8 cellular contexts compared by ENCODE assay signal in the genomic region with DNA sequence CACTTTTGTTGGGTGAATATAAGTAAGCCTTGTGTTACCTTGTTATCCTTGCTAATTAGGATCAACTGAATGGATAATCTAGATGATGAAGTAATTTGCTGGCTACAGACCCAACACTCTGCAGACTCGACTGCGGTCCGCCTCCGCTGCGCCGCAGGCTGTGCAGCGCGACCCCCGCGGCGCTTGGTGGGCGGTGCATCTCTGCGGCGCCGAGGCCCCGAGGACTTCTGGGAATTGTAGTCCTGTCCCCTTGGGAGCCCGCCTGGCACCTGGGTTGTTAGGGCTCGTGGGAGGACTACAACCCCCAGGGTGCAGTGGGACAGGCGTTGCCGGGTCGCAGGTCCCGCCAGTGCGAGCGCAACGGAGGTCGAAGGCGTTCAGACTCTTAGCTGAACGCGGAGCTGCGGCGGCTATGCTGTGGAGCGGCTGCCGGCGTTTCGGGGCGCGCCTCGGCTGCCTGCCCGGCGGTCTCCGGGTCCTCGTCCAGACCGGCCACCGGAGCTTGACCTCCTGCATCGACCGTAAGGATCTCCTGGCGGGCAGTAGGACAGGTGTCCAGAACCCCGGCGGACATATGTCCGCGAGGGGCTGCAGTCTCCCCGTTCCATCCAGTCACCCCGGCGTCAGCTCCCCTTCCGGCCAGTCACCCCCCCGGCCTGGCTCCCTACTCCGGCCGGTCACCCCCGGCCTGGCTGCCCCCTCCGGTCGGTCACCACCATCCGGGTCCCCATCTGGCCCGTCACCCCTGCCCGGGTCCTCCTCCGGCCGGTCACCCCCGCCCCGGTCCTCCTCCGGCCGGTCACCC. TPM values are rescaled to one million over a fixed set of nuclear protein-coding genes. Genes with fewer than 3 reads are reported as not detected.
DNase-seq lines count a peak whose midpoint lies in the region; ATAC-seq and TF ChIP-seq lines count a peak whose summit lies in the region.

A gene (plus strand): TSS at position 380 of the 805 bp plus-strand sequence. CDS start 33 bp downstream, at position 413.
A gene (minus strand): TSS at position 164 of the 805 bp plus-strand sequence. CDS start 470 bp downstream, outside the sequence.

- H3K9me3 Mint-ChIP-seq in HFFc6, result no peaks in the 10 kb centered on the region
- no peaks in the 10 kb centered on the region for H3K9me3 Mint-ChIP-seq in activated naive CD4-positive, alpha-beta T cell treated with anti-CD3 and anti-CD28 coated beads, Interleukin-2, amount 10 ng/mL, durations not matched to agents 7 days and 5 days

- H3K4me3 Mint-ChIP-seq in HFFc6, result peak within 1 kb of the TSS; percentile 94
- peak within 1 kb of the TSS; percentile 94 for H3K4me3 Mint-ChIP-seq in activated naive CD4-positive, alpha-beta T cell treated with anti-CD3 and anti-CD28 coated beads, Interleukin-2, amount 10 ng/mL, durations not matched to agents 7 days and 5 days

- peak; percentile 0 for TF ChIP-seq CTCF in GM06990 (IDR thresholded peaks at IDR 0.05; ENCODE audit: insufficient read depth, low read length, poor library complexity, severe bottlenecking)
- TF ChIP-seq CTCF in HFFc6 (IDR thresholded peaks at IDR 0.05), result peak; percentile 67
- no peak for TF ChIP-seq CTCF in NB4 (IDR thresholded peaks at IDR 0.05; ENCODE audit: low read depth, low read length)
- peak in 3 of 4 experiments; percentile 42 to 75 (median 47) for TF ChIP-seq CTCF in gastroesophageal sphincter (IDR thresholded peaks at IDR 0.05)
- TF ChIP-seq CTCF in suprapubic skin (IDR thresholded peaks at IDR 0.05), result peak in 1 of 2 donors; percentile 42

- H3K4me3 ChIP-seq in GM06990 (replicated peaks; ENCODE audit: low read depth, low read length) (peak within 1 kb of the TSS; percentile 90), NB4 (ENCODE audit: low read depth, low read length) (peak within 1 kb of the TSS; percentile 75), SK-N-MC (peak within 1 kb of the TSS; percentile 93), gastroesophageal sphincter (peak within 1 kb of the TSS; percentile 66 to 87), suprapubic skin (peak within 1 kb of the TSS; percentile 90)

- H3K36me3 Mint-ChIP-seq in HFFc6 (ENCODE audit: low read depth), result peaks cover 8% of the 10 kb centered on the region
- peaks cover 21% of the 10 kb centered on the region for H3K36me3 Mint-ChIP-seq in activated naive CD4-positive, alpha-beta T cell treated with anti-CD3 and anti-CD28 coated beads, Interleukin-2, amount 10 ng/mL, durations not matched to agents 7 days and 5 days

- CTCF ChIA-PET in activated naive CD4-positive, alpha-beta T cell treated with anti-CD3 and anti-CD28 coated beads, Interleukin-2, amount 10 ng/mL, durations not matched to agents 7 days and 5 days (lab: Charles Lee), result interaction anchor here (1.3 to 2.5 kb wide), 2 partner anchors 9 kb away, joined by 4 to 19 read pairs; no protein-coding TSS in a partner anchor

- no peaks in the 10 kb centered on the region; the same call in 1 of the 2 replicates for H3K27me3 Mint-ChIP-seq in HFFc6 (ENCODE audit: insufficient read depth)
- H3K27me3 Mint-ChIP-seq in activated naive CD4-positive, alpha-beta T cell treated with anti-CD3 and anti-CD28 coated beads, Interleukin-2, amount 10 ng/mL, durations not matched to agents 7 days and 5 days, result no peaks in the 10 kb centered on the region

- peaks cover 30% of the 10 kb centered on the region for H3K4me1 Mint-ChIP-seq in HFFc6 (ENCODE audit: low read depth)
- peaks cover 44% of the 10 kb centered on the region for H3K4me1 Mint-ChIP-seq in activated naive CD4-positive, alpha-beta T cell treated with anti-CD3 and anti-CD28 coated beads, Interleukin-2, amount 10 ng/mL, durations not matched to agents 7 days and 5 days

- TF ChIP-seq POLR2A in NB4 (IDR thresholded peaks at IDR 0.05; ENCODE audit: extremely low read depth, insufficient read length) (peak; percentile 95), gastroesophageal sphincter (IDR thresholded peaks at IDR 0.05) (peak; percentile 60 to 83), suprapubic skin (IDR thresholded peaks at IDR 0.05) (no peak)

- H3K4me1 ChIP-seq in gastroesophageal sphincter, result peaks cover 9 to 38% (median 12%) of the 10 kb centered on the region in 3 donors
- peaks cover 30% of the 10 kb centered on the region for H3K4me1 ChIP-seq in suprapubic skin

- peak within 1 kb of the TSS; percentile 81 for H3K9ac ChIP-seq in SK-N-MC (ENCODE audit: insufficient read length)

- no peaks in the 10 kb centered on the region for H3K27me3 ChIP-seq in GM06990 (replicated peaks; ENCODE audit: control insufficient read depth, insufficient read depth, low read length)
- H3K27me3 ChIP-seq in gastroesophageal sphincter, result no peaks in the 10 kb centered on the region
- no peaks in the 10 kb centered on the region for H3K27me3 ChIP-seq in suprapubic skin

- peak within 1 kb of the TSS; percentile 79 for H3K27ac Mint-ChIP-seq in HFFc6
- peak within 1 kb of the TSS; percentile 85 for H3K27ac Mint-ChIP-seq in activated naive CD4-positive, alpha-beta T cell treated with anti-CD3 and anti-CD28 coated beads, Interleukin-2, amount 10 ng/mL, durations not matched to agents 7 days and 5 days

- no peak within 1 kb of the TSS for H3K27ac ChIP-seq in SK-N-MC
- H3K27ac ChIP-seq in gastroesophageal sphincter, result peak within 1 kb of the TSS; percentile 19 to 83 (median 76)
- peak within 1 kb of the TSS; percentile 74 for H3K27ac ChIP-seq in suprapubic skin

- DNase-seq in GM06990 (ENCODE audit: extremely low read depth, insufficient read length) (peak; percentile 93), HFFc6 (peak; percentile 92), NB4 (ENCODE audit: low read depth) (peak; percentile 99), SK-N-MC (ENCODE audit: low read depth, low spot score) (peak; percentile 91), nucleus accumbens (lab: John Stamatoyannopoulos, UW) (peak; percentile 68 to 99 (median 95)), suprapubic skin (ENCODE audit: low spot score in 2 of 2) (peak; percentile 98)
- peak; percentile 98 for DNase-seq in activated naive CD4-positive, alpha-beta T cell treated with anti-CD3 and anti-CD28 coated beads, Interleukin-2, amount 10 ng/mL, durations not matched to agents 7 days and 5 days

- ATAC-seq in gastroesophageal sphincter, result peak; percentile 100

- TF ChIP-seq EP300 in gastroesophageal sphincter (IDR thresholded peaks at IDR 0.05) (no peak), suprapubic skin (IDR thresholded peaks at IDR 0.05) (no peak)

- no peaks in the 10 kb centered on the region; the same call in none of the 2 replicates for H3K36me3 ChIP-seq in GM06990 (ENCODE audit: control insufficient read depth, insufficient read depth, low read length)
- peaks cover 20% of the 10 kb centered on the region; the same call in 1 of the 2 replicates for H3K36me3 ChIP-seq in SK-N-MC (ENCODE audit: insufficient read depth, low read length)
- peaks cover 0 to 50% of the 10 kb centered on the region in 2 donors for H3K36me3 ChIP-seq in gastroesophageal sphincter
- H3K36me3 ChIP-seq in suprapubic skin, result peaks cover 34% of the 10 kb centered on the region

- H3K9me3 ChIP-seq in SK-N-MC (ENCODE audit: low read depth, low read length) (no peaks in the 10 kb centered on the region), gastroesophageal sphincter (no peaks in the 10 kb centered on the region), suprapubic skin (no peaks in the 10 kb centered on the region)

- WGBS in gastroesophageal sphincter (ENCODE audit: low coverage in 1 of 2), 2 donors, result 0% methylated on average over 3 of the region's 70 CpGs; no CpG with 5 or more reads in 1 of the 2 donors
- WGBS in suprapubic skin, result under 1% methylated on average over 28 of the region's 70 CpGs

RNA-seq across cellular contexts. Expression of the first gene that starts in this region (rescaled TPM):
- total RNA-seq in HFFc6 (2021; fragmentation: NEBNext Ultra II Directional; extraction: Animal tissue kit (Norgen Biotek cat#: 25700)), result 10 to 100 TPM; 11.8 to 15.7 (median 13.8) TPM
- total RNA-seq in gastroesophageal sphincter, result 10 to 100 TPM; 20.1 to 28.8 (median 22.3) TPM
- 10 to 100 TPM; 46.3 to 71.2 (median 59.8) TPM for total RNA-seq in suprapubic skin

RNA-seq across cellular contexts. Expression of the second gene that starts in this region (rescaled TPM):
- total RNA-seq in HFFc6 (2021; fragmentation: NEBNext Ultra II Directional; extraction: Animal tissue kit (Norgen Biotek cat#: 25700)), result 10 to 100 TPM; 32.7 to 36.8 (median 34.2) TPM
- total RNA-seq in gastroesophageal sphincter (10 to 100 TPM; 54.0 to 74.4 (median 55.4) TPM), suprapubic skin (10 to 100 TPM; 31.7 to 62.8 (median 42.6) TPM)

Comparison
In these comparisons a context has a peak if more than half of its experiments do, and no peak if none do; other contexts are left out.
1. POLR2A ChIP-seq: peak in NB4 (single experiment) and gastroesophageal sphincter (2 of 2); none in suprapubic skin (0 of 2).
2. Peak in every context shown above with its lines, with median percentiles within 50 percentile points of each other: DNase-seq and H3K4me3 ChIP-seq.